In the genomic region with DNA sequence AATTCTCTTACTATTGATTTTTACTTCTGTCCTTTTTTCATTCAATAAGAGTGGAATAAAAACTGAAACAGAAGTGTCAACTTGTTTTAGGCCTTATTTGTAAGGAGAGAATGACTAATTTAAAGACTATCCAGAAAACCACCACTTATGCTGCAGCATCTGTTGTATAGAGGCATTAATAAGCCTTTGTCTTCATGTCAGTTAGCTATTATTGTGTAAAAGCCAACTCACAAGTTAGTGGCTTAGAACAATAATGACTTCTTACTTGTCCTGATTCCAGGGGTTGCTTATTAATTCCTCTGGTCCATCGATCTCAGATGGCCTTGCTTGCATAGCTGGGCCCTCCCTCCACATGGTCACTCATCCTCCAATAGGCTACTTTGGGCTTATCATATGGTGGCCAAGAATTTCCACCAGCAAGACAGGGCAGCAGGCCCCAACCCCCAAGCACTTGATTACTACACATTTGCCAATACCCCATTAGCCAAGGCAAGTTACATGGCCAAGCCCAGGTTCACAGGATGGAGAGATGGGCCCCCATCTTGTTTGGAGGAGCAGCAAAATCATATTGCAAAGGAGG, we compare ENCODE assay signal across 2 cellular contexts.
TF ChIP-seq lines count a peak whose summit lies in the region.

No MANE protein-coding gene starts in this region.

TF ChIP-seq in SK-N-SH, 30 proteins besides CTCF, POLR2A, EP300 and RAD21 (continued from another document):
- TF ChIP-seq, protein P1, sequence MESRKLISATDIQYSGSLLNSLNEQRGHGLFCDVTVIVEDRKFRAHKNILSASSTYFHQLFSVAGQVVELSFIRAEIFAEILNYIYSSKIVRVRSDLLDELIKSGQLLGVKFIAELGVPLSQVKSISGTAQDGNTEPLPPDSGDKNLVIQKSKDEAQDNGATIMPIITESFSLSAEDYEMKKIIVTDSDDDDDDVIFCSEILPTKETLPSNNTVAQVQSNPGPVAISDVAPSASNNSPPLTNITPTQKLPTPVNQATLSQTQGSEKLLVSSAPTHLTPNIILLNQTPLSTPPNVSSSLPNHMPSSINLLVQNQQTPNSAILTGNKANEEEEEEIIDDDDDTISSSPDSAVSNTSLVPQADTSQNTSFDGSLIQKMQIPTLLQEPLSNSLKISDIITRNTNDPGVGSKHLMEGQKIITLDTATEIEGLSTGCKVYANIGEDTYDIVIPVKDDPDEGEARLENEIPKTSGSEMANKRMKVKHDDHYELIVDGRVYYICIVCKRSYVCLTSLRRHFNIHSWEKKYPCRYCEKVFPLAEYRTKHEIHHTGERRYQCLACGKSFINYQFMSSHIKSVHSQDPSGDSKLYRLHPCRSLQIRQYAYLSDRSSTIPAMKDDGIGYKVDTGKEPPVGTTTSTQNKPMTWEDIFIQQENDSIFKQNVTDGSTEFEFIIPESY (IDR thresholded peaks at IDR 0.05; ENCODE audit: borderline replicate concordance, low read depth): no peak

TF ChIP-seq in SK-N-SH treated with all-trans-retinoic acid at 6 μM for 48 hours, 23 proteins besides CTCF, POLR2A, EP300 and RAD21 (continued from another document):
- TF ChIP-seq, protein P2, sequence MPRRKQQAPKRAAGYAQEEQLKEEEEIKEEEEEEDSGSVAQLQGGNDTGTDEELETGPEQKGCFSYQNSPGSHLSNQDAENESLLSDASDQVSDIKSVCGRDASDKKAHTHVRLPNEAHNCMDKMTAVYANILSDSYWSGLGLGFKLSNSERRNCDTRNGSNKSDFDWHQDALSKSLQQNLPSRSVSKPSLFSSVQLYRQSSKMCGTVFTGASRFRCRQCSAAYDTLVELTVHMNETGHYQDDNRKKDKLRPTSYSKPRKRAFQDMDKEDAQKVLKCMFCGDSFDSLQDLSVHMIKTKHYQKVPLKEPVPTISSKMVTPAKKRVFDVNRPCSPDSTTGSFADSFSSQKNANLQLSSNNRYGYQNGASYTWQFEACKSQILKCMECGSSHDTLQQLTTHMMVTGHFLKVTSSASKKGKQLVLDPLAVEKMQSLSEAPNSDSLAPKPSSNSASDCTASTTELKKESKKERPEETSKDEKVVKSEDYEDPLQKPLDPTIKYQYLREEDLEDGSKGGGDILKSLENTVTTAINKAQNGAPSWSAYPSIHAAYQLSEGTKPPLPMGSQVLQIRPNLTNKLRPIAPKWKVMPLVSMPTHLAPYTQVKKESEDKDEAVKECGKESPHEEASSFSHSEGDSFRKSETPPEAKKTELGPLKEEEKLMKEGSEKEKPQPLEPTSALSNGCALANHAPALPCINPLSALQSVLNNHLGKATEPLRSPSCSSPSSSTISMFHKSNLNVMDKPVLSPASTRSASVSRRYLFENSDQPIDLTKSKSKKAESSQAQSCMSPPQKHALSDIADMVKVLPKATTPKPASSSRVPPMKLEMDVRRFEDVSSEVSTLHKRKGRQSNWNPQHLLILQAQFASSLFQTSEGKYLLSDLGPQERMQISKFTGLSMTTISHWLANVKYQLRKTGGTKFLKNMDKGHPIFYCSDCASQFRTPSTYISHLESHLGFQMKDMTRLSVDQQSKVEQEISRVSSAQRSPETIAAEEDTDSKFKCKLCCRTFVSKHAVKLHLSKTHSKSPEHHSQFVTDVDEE (CRISPR knock-in tag; IDR thresholded peaks at IDR 0.05): no peak
- TF ChIP-seq ZC3H10 (CRISPR knock-in tag; IDR thresholded peaks at IDR 0.05) (no peak), SNAI2 (CRISPR knock-in tag; IDR thresholded peaks at IDR 0.05) (no peak)
- TF ChIP-seq, protein P3, sequence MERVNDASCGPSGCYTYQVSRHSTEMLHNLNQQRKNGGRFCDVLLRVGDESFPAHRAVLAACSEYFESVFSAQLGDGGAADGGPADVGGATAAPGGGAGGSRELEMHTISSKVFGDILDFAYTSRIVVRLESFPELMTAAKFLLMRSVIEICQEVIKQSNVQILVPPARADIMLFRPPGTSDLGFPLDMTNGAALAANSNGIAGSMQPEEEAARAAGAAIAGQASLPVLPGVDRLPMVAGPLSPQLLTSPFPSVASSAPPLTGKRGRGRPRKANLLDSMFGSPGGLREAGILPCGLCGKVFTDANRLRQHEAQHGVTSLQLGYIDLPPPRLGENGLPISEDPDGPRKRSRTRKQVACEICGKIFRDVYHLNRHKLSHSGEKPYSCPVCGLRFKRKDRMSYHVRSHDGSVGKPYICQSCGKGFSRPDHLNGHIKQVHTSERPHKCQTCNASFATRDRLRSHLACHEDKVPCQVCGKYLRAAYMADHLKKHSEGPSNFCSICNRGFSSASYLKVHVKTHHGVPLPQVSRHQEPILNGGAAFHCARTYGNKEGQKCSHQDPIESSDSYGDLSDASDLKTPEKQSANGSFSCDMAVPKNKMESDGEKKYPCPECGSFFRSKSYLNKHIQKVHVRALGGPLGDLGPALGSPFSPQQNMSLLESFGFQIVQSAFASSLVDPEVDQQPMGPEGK (CRISPR knock-in tag; IDR thresholded peaks at IDR 0.05; ENCODE audit: borderline replicate concordance): no peak
- TF ChIP-seq, protein P4, sequence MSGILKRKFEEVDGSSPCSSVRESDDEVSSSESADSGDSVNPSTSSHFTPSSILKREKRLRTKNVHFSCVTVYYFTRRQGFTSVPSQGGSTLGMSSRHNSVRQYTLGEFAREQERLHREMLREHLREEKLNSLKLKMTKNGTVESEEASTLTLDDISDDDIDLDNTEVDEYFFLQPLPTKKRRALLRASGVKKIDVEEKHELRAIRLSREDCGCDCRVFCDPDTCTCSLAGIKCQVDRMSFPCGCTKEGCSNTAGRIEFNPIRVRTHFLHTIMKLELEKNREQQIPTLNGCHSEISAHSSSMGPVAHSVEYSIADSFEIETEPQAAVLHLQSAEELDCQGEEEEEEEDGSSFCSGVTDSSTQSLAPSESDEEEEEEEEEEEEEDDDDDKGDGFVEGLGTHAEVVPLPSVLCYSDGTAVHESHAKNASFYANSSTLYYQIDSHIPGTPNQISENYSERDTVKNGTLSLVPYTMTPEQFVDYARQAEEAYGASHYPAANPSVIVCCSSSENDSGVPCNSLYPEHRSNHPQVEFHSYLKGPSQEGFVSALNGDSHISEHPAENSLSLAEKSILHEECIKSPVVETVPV (CRISPR knock-in tag; IDR thresholded peaks at IDR 0.05): no peak
